Comparison of ENCODE assay signal across 32 cellular contexts in genomic region chr5:87137280-87137679, GRCh38.
DNase-seq lines count a peak whose midpoint lies in the region; ATAC-seq, FAIRE-seq and TF ChIP-seq lines count a peak whose summit lies in the region.
"Had no signal": no experiment of that assay in that cellular context is flagged by ENCODE, and none has a peak within 500 bp of the region (broad histone marks: within the 10 kb centered on the region; RNA-seq: fewer than 3 reads in every experiment).

No MANE protein-coding gene starts in this region.

- peak; percentile 5 for FAIRE-seq in pancreas (lab: Jason Lieb, UNC)
- FAIRE-seq: HepG2 had no signal

- peak overlapping the region; percentile 57 for H3K27ac Mint-ChIP-seq in T-helper 17 cell
- H3K27ac Mint-ChIP-seq: activated naive CD8-positive, alpha-beta T cell treated with anti-CD3 and anti-CD28 coated beads for 36 hours; CD4-positive, CD25-positive, alpha-beta regulatory T cell; endodermal cell; stimulated activated effector memory CD8-positive, alpha-beta T cell treated with anti-CD3 and anti-CD28 coated beads, Interleukin-12 subunit alpha, Interleukin-12 subunit beta, amount 100 ng/mL, for 72 hours had no signal

- H3K36me3 ChIP-seq in heart left ventricle (no peaks in the 10 kb centered on the region), pancreas (no peaks in the 10 kb centered on the region), thoracic aorta (no peaks in the 10 kb centered on the region)
- H3K36me3 ChIP-seq: colonic mucosa, ovary, WERI-Rb-1 had no signal

- H3K27me3 ChIP-seq in heart left ventricle (no peaks in the 10 kb centered on the region), pancreas (no peaks in the 10 kb centered on the region), thoracic aorta (replicated peaks; ENCODE audit: insufficient read depth) (no peaks in the 10 kb centered on the region)
- H3K27me3 ChIP-seq: colonic mucosa, ovary had no signal

- H3K36me3 Mint-ChIP-seq in T-helper 17 cell (ENCODE audit: low read depth) = no peaks in the 10 kb centered on the region
- H3K36me3 Mint-ChIP-seq: activated naive CD8-positive, alpha-beta T cell treated with anti-CD3 and anti-CD28 coated beads for 36 hours; CD4-positive, CD25-positive, alpha-beta regulatory T cell; stimulated activated effector memory CD8-positive, alpha-beta T cell treated with anti-CD3 and anti-CD28 coated beads, Interleukin-12 subunit alpha, Interleukin-12 subunit beta, amount 100 ng/mL, for 72 hours had no signal

- no peak overlapping the region for H3K4me3 ChIP-seq in heart left ventricle
- H3K4me3 ChIP-seq in pancreas = no peak overlapping the region
- H3K4me3 ChIP-seq in thoracic aorta = peak overlapping the region; percentile 12
- H3K4me3 ChIP-seq: colonic mucosa, lung, ovary had no signal

- ATAC-seq in T-helper 17 cell (no peak), heart left ventricle (peak; percentile 73 to 93 (median 84)), pancreas (peak in 1 of 4 donors; percentile 38), thoracic aorta (ENCODE audit: insufficient number of reproducible peaks, low FRiP score, low read depth) (no peak), GM18861 (IDR thresholded peaks at IDR 0.05; ENCODE audit: unreplicated experiment) (no peak)
- ATAC-seq: esophagus mucosa; HepG2; Panc1; stimulated activated effector memory CD8-positive, alpha-beta T cell treated with anti-CD3 and anti-CD28 coated beads, Interleukin-12 subunit alpha, Interleukin-12 subunit beta, amount 100 ng/mL, for 72 hours had no signal

- H3K9me3 ChIP-seq in T-helper 17 cell (ENCODE audit: control insufficient read depth, low read length, poor library complexity, severe bottlenecking) (no peaks in the 10 kb centered on the region), heart left ventricle (peaks cover 0 to 5% (median 0%) of the 10 kb centered on the region in 12 donors), pancreas (no peaks in the 10 kb centered on the region), thoracic aorta (no peaks in the 10 kb centered on the region)
- H3K9me3 ChIP-seq: colonic mucosa, ovary had no signal

- TF ChIP-seq CTCF in heart left ventricle (IDR thresholded peaks at IDR 0.05) (no peak), pancreas (IDR thresholded peaks at IDR 0.05) (no peak), thoracic aorta (IDR thresholded peaks at IDR 0.05) (no peak)

- DNase-seq in T-helper 17 cell (no peak), heart left ventricle (peak in 4 of 5 donors; percentile 42 to 58 (median 49)), pancreas (no peak), thoracic aorta (ENCODE audit: low spot score) (peak; percentile 50), dedifferentiated amniotic fluid mesenchymal stem cell (ENCODE audit: extremely low spot score) (no peak), NCI-H146 (lab: John Stamatoyannopoulos, UW) (no peak)
- DNase-seq: activated CD4-positive, alpha-beta T cell treated with anti-CD3 and anti-CD28 coated beads for 48 hours; activated effector memory CD4-positive, alpha-beta T cell treated with anti-CD3 and anti-CD28 coated beads, Interleukin-2, amount 50 U/mL, for 16 hours; activated naive CD8-positive, alpha-beta T cell treated with anti-CD3 and anti-CD28 coated beads for 36 hours; activated T-cell treated with anti-CD3 and anti-CD28 coated beads, Interleukin-2, amount 50 U/mL, for 1 hour; AML-193; Calu3; CD4-positive, CD25-positive, alpha-beta regulatory T cell; colonic mucosa; DMS79 treated with DMSO at 0.1 percent for 48 hours; endodermal cell; foreskin melanocyte; GF-D8; kidney glomerular epithelial cell; NCI-H1417; NCI-H2081 treated with DMSO at 0.1 percent for 48 hours; NCI-H345; NCI-H69; SHP77 treated with DMSO at 0.1 percent for 48 hours; WERI-Rb-1 had no signal

- H3K27ac ChIP-seq in heart left ventricle (peak overlapping the region in 11 of 12 donors; percentile 20 to 73 (median 48)), pancreas (no peak overlapping the region), thoracic aorta (peak overlapping the region; percentile 86)
- H3K27ac ChIP-seq: colonic mucosa, ovary, WERI-Rb-1 had no signal

- H3K4me1 ChIP-seq in heart left ventricle (peaks cover 0 to 36% (median 23%) of the 10 kb centered on the region in 12 donors), pancreas (no peaks in the 10 kb centered on the region), thoracic aorta (ENCODE audit: control insufficient read depth in 1 of 2, low read depth in 2 of 2) (peaks cover 15 to 40% of the 10 kb centered on the region in 2 donors)
- H3K4me1 ChIP-seq: colonic mucosa had no signal

- 32 to 44% (median 36%) methylated on average over 3 of the region's 3 CpGs for WGBS in heart left ventricle, 4 donors
- 77 to 88% methylated on average over 3 of the region's 3 CpGs for WGBS in pancreas, 2 donors

- intact Hi-C loops in heart left ventricle (cut with DNase I) = no loop called here
- intact Hi-C loops in pancreas (cut with DNase I) = no loop called here

- no peak for TF ChIP-seq POLR2A in heart left ventricle (IDR thresholded peaks at IDR 0.05)

- H3K4me1 Mint-ChIP-seq in T-helper 17 cell = no peaks in the 10 kb centered on the region

- no peak overlapping the region for H3K4me3 Mint-ChIP-seq in T-helper 17 cell
- H3K4me3 Mint-ChIP-seq: activated naive CD8-positive, alpha-beta T cell treated with anti-CD3 and anti-CD28 coated beads for 36 hours; CD4-positive, CD25-positive, alpha-beta regulatory T cell; endodermal cell; stimulated activated effector memory CD8-positive, alpha-beta T cell treated with anti-CD3 and anti-CD28 coated beads, Interleukin-12 subunit alpha, Interleukin-12 subunit beta, amount 100 ng/mL, for 72 hours had no signal

- no peaks in the 10 kb centered on the region for H3K27me3 Mint-ChIP-seq in T-helper 17 cell
- H3K27me3 Mint-ChIP-seq: activated naive CD8-positive, alpha-beta T cell treated with anti-CD3 and anti-CD28 coated beads for 36 hours; CD4-positive, CD25-positive, alpha-beta regulatory T cell had no signal

Comparison
In these comparisons a context has a peak if more than half of its experiments do, and no peak if none do; other contexts are left out.
1. ATAC-seq: peak in heart left ventricle (4 of 4); none in T-helper 17 cell (single experiment), thoracic aorta (single experiment) and GM18861 (single experiment).
2. DNase-seq: peak in heart left ventricle (4 of 5) and thoracic aorta (single experiment); none in T-helper 17 cell (0 of 3), pancreas (0 of 6), dedifferentiated amniotic fluid mesenchymal stem cell (single experiment) and NCI-H146 (single experiment).
3. H3K27ac ChIP-seq: peak in heart left ventricle (11 of 12) and thoracic aorta (2 of 2); none in pancreas (0 of 4).